28 cellular contexts compared by ENCODE assay signal in genomic region chr5:149181702-149182101, GRCh38. TPM values are rescaled to one million over a fixed set of nuclear protein-coding genes. Genes with fewer than 3 reads are reported as not detected.
"Had no signal": no experiment of that assay in that cellular context is flagged by ENCODE, and none has a peak within 500 bp of the region (broad histone marks: within the 10 kb centered on the region; RNA-seq: fewer than 3 reads in every experiment).

No MANE protein-coding gene starts in this region.

- ATAC-seq: effector memory CD8-positive, alpha-beta T cell; gastroesophageal sphincter; heart left ventricle; left lobe of liver; mucosa of descending colon; natural killer cell treated with Interleukin-12 subunit alpha and Interleukin-12 subunit beta and Interleukin-15 and Interleukin-18, amount 100 ng/mL, for 72 hours; right lobe of liver; stimulated activated naive CD8-positive, alpha-beta T cell treated with anti-CD3 and anti-CD28 coated beads, Interleukin-15, amount 100 ng/mL, for 72 hours had no signal

- H3K36me3 Mint-ChIP-seq: memory B cell; mesothelial cell of epicardium; naive B cell; natural killer cell treated with Interleukin-12 subunit alpha and Interleukin-12 subunit beta and Interleukin-15 and Interleukin-18, amount 100 ng/mL, for 72 hours had no signal

- H3K4me1 Mint-ChIP-seq: memory B cell; mesothelial cell of epicardium; naive B cell; stimulated activated naive CD8-positive, alpha-beta T cell treated with anti-CD3 and anti-CD28 coated beads, Interleukin-15, amount 100 ng/mL, for 72 hours had no signal

- H3K36me3 ChIP-seq: thyroid gland had no signal

- H3K9me3 Mint-ChIP-seq: effector memory CD8-positive, alpha-beta T cell; memory B cell; mesothelial cell of epicardium; natural killer cell treated with Interleukin-12 subunit alpha and Interleukin-12 subunit beta and Interleukin-15 and Interleukin-18, amount 100 ng/mL, for 72 hours; neural crest cell; stimulated activated naive CD8-positive, alpha-beta T cell treated with anti-CD3 and anti-CD28 coated beads, Interleukin-15, amount 100 ng/mL, for 72 hours had no signal

- DNase-seq: cortex of kidney; effector memory CD8-positive, alpha-beta T cell; erythroblast; esophagus squamous epithelium; heart left ventricle; kidney; mucosa of descending colon; naive B cell; right lobe of liver; stimulated activated CD4-positive, alpha-beta T cell treated with anti-CD3 and anti-CD28 coated beads, Interleukin-12 subunit alpha, Interleukin-12 subunit beta, amount 100 ng/mL, for 4 hours; stimulated activated CD4-positive, alpha-beta T cell treated with anti-CD3 and anti-CD28 coated beads, Interleukin-1b, Interleukin-23, amount 100 ng/mL, for 48 hours; stimulated activated CD4-positive, alpha-beta T cell treated with anti-CD3 and anti-CD28 coated beads, Interleukin-4, amount 100 ng/mL, for 1 hour; stimulated activated CD8-positive, alpha-beta memory T cell treated with anti-CD3 and anti-CD28 coated beads, Interleukin-4, amount 100 ng/mL, for 48 hours; stimulated activated naive CD4-positive, alpha-beta T cell; stimulated activated naive CD8-positive, alpha-beta T cell treated with anti-CD3 and anti-CD28 coated beads, Interleukin-15, amount 100 ng/mL, for 72 hours; thyroid gland had no signal

- H3K9me3 ChIP-seq: esophagus squamous epithelium, gastroesophageal sphincter, heart left ventricle, mucosa of descending colon, right lobe of liver, thyroid gland, vagina had no signal

- H3K9ac ChIP-seq: parathyroid adenoma had no signal

- H3K79me2 ChIP-seq: hepatocyte had no signal

- H3K4me3 ChIP-seq: esophagus squamous epithelium, gastroesophageal sphincter, heart left ventricle, hepatocyte, lung, mucosa of descending colon, right lobe of liver, smooth muscle cell, thyroid gland, vagina had no signal

- H3K27me3 ChIP-seq: esophagus squamous epithelium, gastroesophageal sphincter, heart left ventricle, right lobe of liver, thyroid gland, vagina had no signal

- H3K27ac ChIP-seq: esophagus squamous epithelium, gastroesophageal sphincter, heart left ventricle, hepatocyte, parathyroid adenoma, right lobe of liver, thyroid gland, vagina had no signal

- H3K4me2 ChIP-seq: hepatocyte, smooth muscle cell had no signal

- H3K4me1 ChIP-seq: parathyroid adenoma, right lobe of liver, thyroid gland, vagina had no signal

- H3K4me3 Mint-ChIP-seq: effector memory CD8-positive, alpha-beta T cell; memory B cell; mesothelial cell of epicardium; naive B cell; natural killer cell treated with Interleukin-12 subunit alpha and Interleukin-12 subunit beta and Interleukin-15 and Interleukin-18, amount 100 ng/mL, for 72 hours; neural crest cell; stimulated activated naive CD8-positive, alpha-beta T cell treated with anti-CD3 and anti-CD28 coated beads, Interleukin-15, amount 100 ng/mL, for 72 hours had no signal

- H2AFZ ChIP-seq: hepatocyte, parathyroid adenoma had no signal

- H3K27ac Mint-ChIP-seq: effector memory CD8-positive, alpha-beta T cell; memory B cell; mesothelial cell of epicardium; naive B cell; natural killer cell treated with Interleukin-12 subunit alpha and Interleukin-12 subunit beta and Interleukin-15 and Interleukin-18, amount 100 ng/mL, for 72 hours; progenitor cell of endocrine pancreas; stimulated activated naive CD8-positive, alpha-beta T cell treated with anti-CD3 and anti-CD28 coated beads, Interleukin-15, amount 100 ng/mL, for 72 hours had no signal

RNA-seq across cellular contexts. Expression of gene ABLIM3, which starts 40.4 kb away (rescaled TPM):
- total RNA-seq: natural killer cell treated with Interleukin-12 subunit alpha and Interleukin-12 subunit beta and Interleukin-15 and Interleukin-18, amount 100 ng/mL, for 72 hours had no signal
